Comparison of ENCODE assay signal across 27 cellular contexts in the genomic region with DNA sequence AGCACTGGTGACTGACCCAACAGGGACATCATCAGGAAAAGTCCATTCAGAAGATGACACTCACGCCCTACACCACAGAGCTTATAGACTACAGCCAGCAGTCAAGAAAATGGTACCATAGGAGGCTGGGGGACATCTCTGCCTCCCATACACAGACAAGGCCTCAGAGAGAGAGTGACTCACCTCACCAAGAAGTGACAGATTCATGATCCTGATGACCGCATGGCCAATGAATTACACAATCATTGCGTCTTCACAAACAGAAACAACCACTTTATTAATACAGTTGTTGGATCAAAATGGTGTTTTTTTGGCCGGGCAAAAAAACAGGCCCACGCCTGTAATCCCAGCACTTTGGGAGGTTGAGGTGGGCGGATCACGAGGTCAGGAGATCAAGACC.
"Had no signal": no experiment of that assay in that cellular context is flagged by ENCODE, and none has a peak within 500 bp of the region (broad histone marks: within the 10 kb centered on the region; RNA-seq: fewer than 3 reads in every experiment).

No MANE protein-coding gene starts in this region.

- H3K9me3 ChIP-seq: MG63 had no signal

- H3K9ac ChIP-seq: KMS-11 had no signal

- H3K4me2 ChIP-seq: KMS-11 had no signal

- H3K4me1 Mint-ChIP-seq: activated B cell treated with CpG ODN at 0.5 μM for 24 hours; activated CD4-positive, alpha-beta T cell treated with anti-CD3 and anti-CD28 coated beads, Interleukin-2, amount 10 ng/mL, durations not matched to agents 24 days and 14 days; activated naive CD4-positive, alpha-beta T cell treated with anti-CD3 and anti-CD28 coated beads, Interleukin-2, amount 10 ng/mL, durations not matched to agents 7 days and 5 days; activated naive CD8-positive, alpha-beta T cell treated with anti-CD3 and anti-CD28 coated beads for 36 hours; T-cell had no signal

- H3K36me3 ChIP-seq: MG63 had no signal

- H3K27me3 ChIP-seq: MG63 had no signal

- H3K27me3 Mint-ChIP-seq: activated B cell treated with CpG ODN at 0.5 μM for 24 hours; activated CD4-positive, alpha-beta T cell treated with anti-CD3 and anti-CD28 coated beads, Interleukin-2, amount 10 ng/mL, durations not matched to agents 24 days and 14 days; activated naive CD4-positive, alpha-beta T cell treated with anti-CD3 and anti-CD28 coated beads, Interleukin-2, amount 10 ng/mL, durations not matched to agents 7 days and 5 days; activated naive CD8-positive, alpha-beta T cell treated with anti-CD3 and anti-CD28 coated beads for 36 hours had no signal

- H3K27ac ChIP-seq: KMS-11, SK-N-MC had no signal

- DNase-seq: activated B cell treated with CpG ODN at 0.5 μM for 24 hours; activated CD4-positive, alpha-beta T cell treated with anti-CD3 and anti-CD28 coated beads for 1 hour; activated CD4-positive, alpha-beta T cell treated with anti-CD3 and anti-CD28 coated beads, Interleukin-2, amount 10 ng/mL, durations not matched to agents 24 days and 14 days; activated CD4-positive, alpha-beta T cell treated with anti-CD3 and anti-CD28 coated beads, Interleukin-2, amount 50 U/mL, for 48 hours; activated CD8-positive, alpha-beta memory T cell treated with anti-CD3 and anti-CD28 coated beads for 24 hours; activated gamma-delta T cell treated with Interleukin-2 at 50 U/mL for 16 hours; activated naive CD4-positive, alpha-beta T cell treated with anti-CD3 and anti-CD28 coated beads, Interleukin-2, amount 10 ng/mL, durations not matched to agents 7 days and 5 days; activated naive CD8-positive, alpha-beta T cell treated with anti-CD3 and anti-CD28 coated beads for 36 hours; activated T-cell treated with anti-CD3 and anti-CD28 coated beads, Interleukin-2, amount 50 U/mL, for 4 hours; cerebellar nuclear complex; MG63; NCI-H1092; NCI-H1417; NCI-H1930; NCI-H2171; NCI-H2227 treated with DMSO at 0.1 percent for 48 hours; NCI-H526; NCI-H774; RPMI8226; T-cell; T-helper 2 cell; T1000 had no signal

- H3K4me3 Mint-ChIP-seq: activated B cell treated with CpG ODN at 0.5 μM for 24 hours; activated CD4-positive, alpha-beta T cell treated with anti-CD3 and anti-CD28 coated beads, Interleukin-2, amount 10 ng/mL, durations not matched to agents 24 days and 14 days; activated naive CD4-positive, alpha-beta T cell treated with anti-CD3 and anti-CD28 coated beads, Interleukin-2, amount 10 ng/mL, durations not matched to agents 7 days and 5 days; activated naive CD8-positive, alpha-beta T cell treated with anti-CD3 and anti-CD28 coated beads for 36 hours; activated T-cell treated with anti-CD3 and anti-CD28 coated beads, Interleukin-2, amount 50 U/mL, for 4 hours; T-cell had no signal

- FAIRE-seq: TTC549 had no signal

- H3K4me3 ChIP-seq: MG63, SK-N-MC had no signal

- ATAC-seq: activated T-cell treated with anti-CD3 and anti-CD28 coated beads, Interleukin-2, amount 50 U/mL, for 4 hours; Right ventricle myocardium inferior; T-cell had no signal

- H3K36me3 Mint-ChIP-seq: activated naive CD4-positive, alpha-beta T cell treated with anti-CD3 and anti-CD28 coated beads, Interleukin-2, amount 10 ng/mL, durations not matched to agents 7 days and 5 days; activated naive CD8-positive, alpha-beta T cell treated with anti-CD3 and anti-CD28 coated beads for 36 hours; T-cell had no signal

- H3K9me3 Mint-ChIP-seq: activated CD4-positive, alpha-beta T cell treated with anti-CD3 and anti-CD28 coated beads, Interleukin-2, amount 10 ng/mL, durations not matched to agents 24 days and 14 days; activated naive CD8-positive, alpha-beta T cell treated with anti-CD3 and anti-CD28 coated beads for 36 hours; activated T-cell treated with anti-CD3 and anti-CD28 coated beads, Interleukin-2, amount 50 U/mL, for 4 hours; activated T-helper 2 cell treated with anti-CD3 and anti-CD28 coated beads, Interferon-gamma antibody, Interleukin-2, Interleukin-4, amounts not matched to agents 10 μg/mL and 5 μg/mL and 100 μg/mL, durations not matched to agents 14 hours and 24 hours and 36 hours; T-cell had no signal

- H3K27ac Mint-ChIP-seq: activated B cell treated with CpG ODN at 0.5 μM for 24 hours; activated CD4-positive, alpha-beta T cell treated with anti-CD3 and anti-CD28 coated beads, Interleukin-2, amount 10 ng/mL, durations not matched to agents 24 days and 14 days; activated naive CD4-positive, alpha-beta T cell treated with anti-CD3 and anti-CD28 coated beads, Interleukin-2, amount 10 ng/mL, durations not matched to agents 7 days and 5 days; activated naive CD8-positive, alpha-beta T cell treated with anti-CD3 and anti-CD28 coated beads for 36 hours; activated T-helper 2 cell treated with anti-CD3 and anti-CD28 coated beads, Interferon-gamma antibody, Interleukin-2, Interleukin-4, amounts not matched to agents 10 μg/mL and 5 μg/mL and 100 μg/mL, durations not matched to agents 14 hours and 24 hours and 36 hours; T-cell had no signal
